In the genomic region with DNA sequence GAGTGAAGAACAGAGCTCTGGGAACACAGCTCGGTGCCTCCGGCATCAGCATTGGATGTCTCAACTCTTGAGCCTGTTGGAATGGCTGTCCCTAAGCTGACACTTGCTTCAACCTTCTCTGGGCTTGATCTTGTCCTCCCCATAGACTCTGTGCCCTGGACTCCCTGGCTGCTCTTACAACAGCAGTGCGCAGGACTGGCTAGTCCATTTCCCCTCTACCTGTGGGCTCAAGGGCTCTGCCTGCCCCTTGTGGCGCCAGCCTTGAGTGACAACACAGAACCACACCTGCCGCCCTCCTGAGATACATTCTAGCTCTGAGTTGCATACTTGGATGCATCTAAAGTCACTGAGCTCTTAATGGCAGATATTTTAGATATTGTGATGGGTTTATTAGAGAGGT, we compare ENCODE assay signal across 1 cellular context.
TF ChIP-seq lines count a peak whose summit lies in the region.

No MANE protein-coding gene starts in this region.

TF ChIP-seq in GM12878, 131 proteins besides CTCF, POLR2A, EP300 and RAD21:
- TF ChIP-seq NFXL1 (IDR thresholded peaks at IDR 0.05; ENCODE audit: borderline replicate concordance), result no peak
- TF ChIP-seq ZBTB4 (CRISPR knock-in tag; IDR thresholded peaks at IDR 0.05), result no peak
- TF ChIP-seq KLF5 (IDR thresholded peaks at IDR 0.05; ENCODE audit: partially characterized antibody), result no peak
- no peak for TF ChIP-seq NFIC (IDR thresholded peaks at IDR 0.05; ENCODE audit: low read depth, low read length)
- TF ChIP-seq CBX3 (IDR thresholded peaks at IDR 0.05; ENCODE audit: borderline replicate concordance, low read depth), result no peak
- TF ChIP-seq HSF1 (IDR thresholded peaks at IDR 0.05; ENCODE audit: low read depth, low read length), result no peak
- TF ChIP-seq ZZZ3 (IDR thresholded peaks at IDR 0.05; ENCODE audit: control insufficient read depth, insufficient read length, low read depth), result no peak
- TF ChIP-seq E2F4 (IDR thresholded peaks at IDR 0.05; ENCODE audit: low read depth, low read length), result no peak
- no peak for TF ChIP-seq STAT1 (conservative IDR thresholded peaks at IDR 0.05)
- no peak for TF ChIP-seq MYC (IDR thresholded peaks at IDR 0.05; ENCODE audit: insufficient read depth, insufficient read length, insufficient replicate concordance, low read length, severe bottlenecking)
- TF ChIP-seq CEBPZ (IDR thresholded peaks at IDR 0.05; ENCODE audit: low read depth, low read length), result no peak
- TF ChIP-seq IKZF1 (conservative IDR thresholded peaks at IDR 0.05), result no peak
- TF ChIP-seq BRCA1 (IDR thresholded peaks at IDR 0.05; ENCODE audit: low read depth, low read length), result no peak
- TF ChIP-seq ZNF217 (IDR thresholded peaks at IDR 0.05), result no peak
- no peak for TF ChIP-seq ATF2 (IDR thresholded peaks at IDR 0.05; ENCODE audit: low read length)
- TF ChIP-seq DPF2 (IDR thresholded peaks at IDR 0.05), result no peak
- no peak for TF ChIP-seq REST (IDR thresholded peaks at IDR 0.05; ENCODE audit: low read depth, low read length)
- TF ChIP-seq KDM1A (IDR thresholded peaks at IDR 0.05; ENCODE audit: borderline replicate concordance), result no peak
- TF ChIP-seq, protein P1, sequence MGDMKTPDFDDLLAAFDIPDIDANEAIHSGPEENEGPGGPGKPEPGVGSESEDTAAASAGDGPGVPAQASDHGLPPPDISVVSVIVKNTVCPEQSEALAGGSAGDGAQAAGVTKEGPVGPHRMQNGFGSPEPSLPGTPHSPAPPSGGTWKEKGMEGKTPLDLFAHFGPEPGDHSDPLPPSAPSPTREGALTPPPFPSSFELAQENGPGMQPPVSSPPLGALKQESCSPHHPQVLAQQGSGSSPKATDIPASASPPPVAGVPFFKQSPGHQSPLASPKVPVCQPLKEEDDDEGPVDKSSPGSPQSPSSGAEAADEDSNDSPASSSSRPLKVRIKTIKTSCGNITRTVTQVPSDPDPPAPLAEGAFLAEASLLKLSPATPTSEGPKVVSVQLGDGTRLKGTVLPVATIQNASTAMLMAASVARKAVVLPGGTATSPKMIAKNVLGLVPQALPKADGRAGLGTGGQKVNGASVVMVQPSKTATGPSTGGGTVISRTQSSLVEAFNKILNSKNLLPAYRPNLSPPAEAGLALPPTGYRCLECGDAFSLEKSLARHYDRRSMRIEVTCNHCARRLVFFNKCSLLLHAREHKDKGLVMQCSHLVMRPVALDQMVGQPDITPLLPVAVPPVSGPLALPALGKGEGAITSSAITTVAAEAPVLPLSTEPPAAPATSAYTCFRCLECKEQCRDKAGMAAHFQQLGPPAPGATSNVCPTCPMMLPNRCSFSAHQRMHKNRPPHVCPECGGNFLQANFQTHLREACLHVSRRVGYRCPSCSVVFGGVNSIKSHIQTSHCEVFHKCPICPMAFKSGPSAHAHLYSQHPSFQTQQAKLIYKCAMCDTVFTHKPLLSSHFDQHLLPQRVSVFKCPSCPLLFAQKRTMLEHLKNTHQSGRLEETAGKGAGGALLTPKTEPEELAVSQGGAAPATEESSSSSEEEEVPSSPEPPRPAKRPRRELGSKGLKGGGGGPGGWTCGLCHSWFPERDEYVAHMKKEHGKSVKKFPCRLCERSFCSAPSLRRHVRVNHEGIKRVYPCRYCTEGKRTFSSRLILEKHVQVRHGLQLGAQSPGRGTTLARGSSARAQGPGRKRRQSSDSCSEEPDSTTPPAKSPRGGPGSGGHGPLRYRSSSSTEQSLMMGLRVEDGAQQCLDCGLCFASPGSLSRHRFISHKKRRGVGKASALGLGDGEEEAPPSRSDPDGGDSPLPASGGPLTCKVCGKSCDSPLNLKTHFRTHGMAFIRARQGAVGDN (IDR thresholded peaks at IDR 0.05), result no peak
TF ChIP-seq in GM12878: peak in this region for 0.
